19 cellular contexts compared by ENCODE assay signal in the genomic region with DNA sequence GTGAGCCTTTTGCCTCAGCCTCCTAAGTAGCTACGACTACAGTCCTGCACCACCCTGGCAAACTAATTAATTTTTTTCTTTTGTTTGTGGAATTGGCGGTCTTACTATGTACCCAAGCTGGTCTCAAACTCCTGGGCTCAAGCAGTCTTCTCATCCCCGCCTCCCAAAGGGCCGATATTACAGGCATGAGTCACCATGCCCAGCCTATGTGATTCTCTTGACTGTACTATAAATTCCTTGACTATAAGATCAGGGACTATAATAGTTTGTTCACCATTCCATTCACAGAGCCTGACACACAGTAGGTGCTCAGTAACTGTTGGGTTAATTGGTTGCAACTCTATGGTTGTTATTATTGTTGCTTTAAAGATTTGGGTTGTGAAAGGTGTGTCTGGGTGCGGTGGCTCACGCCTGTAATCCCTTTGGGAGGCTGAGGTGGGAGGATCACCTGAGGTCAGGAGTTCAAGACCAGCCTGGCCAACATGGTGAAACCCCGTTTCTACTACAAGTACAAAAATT. TPM values are rescaled to one million over a fixed set of nuclear protein-coding genes. Genes with fewer than 3 reads are reported as not detected.
DNase-seq lines count a peak whose midpoint lies in the region; ATAC-seq and TF ChIP-seq lines count a peak whose summit lies in the region.
"Had no signal": no experiment of that assay in that cellular context is flagged by ENCODE, and none has a peak within 500 bp of the region (broad histone marks: within the 10 kb centered on the region; RNA-seq: fewer than 3 reads in every experiment).

No MANE protein-coding gene starts in this region.

- no peak overlapping the region for H3K4me3 Mint-ChIP-seq in GM23338
- H3K4me3 Mint-ChIP-seq: activated CD4-positive, alpha-beta memory T cell treated with anti-CD3 and anti-CD28 coated beads, Interleukin-2, amount 10 ng/mL, durations not matched to agents 7 days and 5 days; immature natural killer cell; stimulated activated naive CD8-positive, alpha-beta T cell treated with anti-CD3 and anti-CD28 coated beads, Interleukin-15, Interleukin-2, amounts not matched to agents 100 ng/mL and 50 ng/mL, for 24 hours had no signal

- H3K36me3 Mint-ChIP-seq in GM23338 (ENCODE audit: low read depth) = peaks cover 29% of the 10 kb centered on the region; the same call in 2 of the 3 replicates
- H3K36me3 Mint-ChIP-seq: immature natural killer cell had no signal

- peaks cover 10% of the 10 kb centered on the region; the same call in 1 of the 2 replicates for H4K20me1 ChIP-seq in GM23338 (replicated peaks; ENCODE audit: insufficient read depth)

- ATAC-seq in GM21423 (IDR thresholded peaks at IDR 0.05; ENCODE audit: unreplicated experiment) = no peak
- no peak for ATAC-seq in HG03045 (IDR thresholded peaks at IDR 0.05; ENCODE audit: unreplicated experiment)
- no peak for ATAC-seq in GM23338

- H3K36me3 ChIP-seq in GM23338 (ENCODE audit: insufficient read depth) = peaks cover 8% of the 10 kb centered on the region; the same call in 1 of the 2 replicates

- H3F3A ChIP-seq in GM23338 (replicated peaks; ENCODE audit: low read depth) = no peaks in the 10 kb centered on the region

- H3K79me2 ChIP-seq in GM23338 (replicated peaks; ENCODE audit: insufficient read depth) = peaks cover 82% of the 10 kb centered on the region

- no peaks in the 10 kb centered on the region for H3K4me1 ChIP-seq in GM23338 (ENCODE audit: insufficient read depth)
- H3K4me1 ChIP-seq: HAP-1 had no signal

- no peak overlapping the region for H2AFZ ChIP-seq in GM23338

- H3K27ac Mint-ChIP-seq in GM23338 = no peak overlapping the region
- H3K27ac Mint-ChIP-seq: activated CD4-positive, alpha-beta memory T cell treated with anti-CD3 and anti-CD28 coated beads, Interleukin-2, amount 10 ng/mL, durations not matched to agents 7 days and 5 days; stimulated activated naive CD8-positive, alpha-beta T cell treated with anti-CD3 and anti-CD28 coated beads, Interleukin-15, Interleukin-2, amounts not matched to agents 100 ng/mL and 50 ng/mL, for 24 hours had no signal

- no peaks in the 10 kb centered on the region for H3K9me2 ChIP-seq in GM23338 (ENCODE audit: insufficient read depth)

- H3K4me3 ChIP-seq in epithelial cell of esophagus (ENCODE audit: low read length) = no peak overlapping the region
- H3K4me3 ChIP-seq in GM23338 = no peak overlapping the region
- H3K4me3 ChIP-seq: esophagus squamous epithelium, HAP-1 had no signal

- no peaks in the 10 kb centered on the region for H3K4me1 Mint-ChIP-seq in GM23338

- H3K27me3 Mint-ChIP-seq in GM23338 (ENCODE audit: insufficient read depth, low read depth, poor library complexity) = no peaks in the 10 kb centered on the region
- H3K27me3 Mint-ChIP-seq: activated CD4-positive, alpha-beta memory T cell treated with anti-CD3 and anti-CD28 coated beads, Interleukin-2, amount 10 ng/mL, durations not matched to agents 7 days and 5 days; stimulated activated naive CD8-positive, alpha-beta T cell treated with anti-CD3 and anti-CD28 coated beads, Interleukin-15, Interleukin-2, amounts not matched to agents 100 ng/mL and 50 ng/mL, for 24 hours had no signal

- no peak overlapping the region for H3K27ac ChIP-seq in GM23338 (ENCODE audit: low read depth)
- H3K27ac ChIP-seq: esophagus squamous epithelium had no signal

- H3K4me2 ChIP-seq in GM23338 = no peak overlapping the region

- TF ChIP-seq CTCF in epithelial cell of esophagus (IDR thresholded peaks at IDR 0.05; ENCODE audit: insufficient read depth, low read depth, low read length, missing control alignments) (no peak), GM23338 (conservative IDR thresholded peaks at IDR 0.05; ENCODE audit: low read depth in 2 of 2) (no peak)

- DNase-seq in Daoy (ENCODE audit: low read depth) = peak; percentile 56
- peak; percentile 30 for DNase-seq in NCI-H69 (lab: John Stamatoyannopoulos, UW)
- DNase-seq in epithelial cell of esophagus (ENCODE audit: low read depth) = peak; percentile 78
- peak; percentile 31 for DNase-seq in non-pigmented ciliary epithelial cell (ENCODE audit: low read depth)
- no peak for DNase-seq in NCI-H2227 (lab: John Stamatoyannopoulos, UW; ENCODE audit: unreplicated experiment)
- DNase-seq in GM23338 (ENCODE audit: low spot score) = no peak
- DNase-seq: activated CD4-positive, alpha-beta memory T cell treated with anti-CD3 and anti-CD28 coated beads, Interleukin-2, amount 10 ng/mL, durations not matched to agents 7 days and 5 days; activated gamma-delta T cell; C1 segment of cervical spinal cord; cerebellar nuclear complex; esophagus squamous epithelium; immature natural killer cell; NCI-H1417; NCI-H526 treated with DMSO at 0.1 percent for 48 hours; stimulated activated CD4-positive, alpha-beta T cell treated with anti-CD3 and anti-CD28 coated beads, Interleukin-4, amount 100 ng/mL, for 1 hour had no signal

- peaks cover 4% of the 10 kb centered on the region; the same call in 1 of the 3 replicates for H3K9me3 Mint-ChIP-seq in GM23338
- H3K9me3 Mint-ChIP-seq: activated CD4-positive, alpha-beta memory T cell treated with anti-CD3 and anti-CD28 coated beads, Interleukin-2, amount 10 ng/mL, durations not matched to agents 7 days and 5 days; immature natural killer cell; stimulated activated naive CD8-positive, alpha-beta T cell treated with anti-CD3 and anti-CD28 coated beads, Interleukin-15, Interleukin-2, amounts not matched to agents 100 ng/mL and 50 ng/mL, for 24 hours had no signal

- H3K27me3 ChIP-seq in GM23338 (ENCODE audit: insufficient read depth) = no peaks in the 10 kb centered on the region
- H3K27me3 ChIP-seq: esophagus squamous epithelium had no signal

TF ChIP-seq in GM23338, 12 proteins besides CTCF, POLR2A, EP300 and RAD21 (continues in another document):
- TF ChIP-seq ZNF331 (CRISPR knock-in tag; IDR thresholded peaks at IDR 0.05; ENCODE audit: low read depth) (no peak), NANOG (IDR thresholded peaks at IDR 0.05; ENCODE audit: borderline replicate concordance) (no peak)
- TF ChIP-seq, protein P1, sequence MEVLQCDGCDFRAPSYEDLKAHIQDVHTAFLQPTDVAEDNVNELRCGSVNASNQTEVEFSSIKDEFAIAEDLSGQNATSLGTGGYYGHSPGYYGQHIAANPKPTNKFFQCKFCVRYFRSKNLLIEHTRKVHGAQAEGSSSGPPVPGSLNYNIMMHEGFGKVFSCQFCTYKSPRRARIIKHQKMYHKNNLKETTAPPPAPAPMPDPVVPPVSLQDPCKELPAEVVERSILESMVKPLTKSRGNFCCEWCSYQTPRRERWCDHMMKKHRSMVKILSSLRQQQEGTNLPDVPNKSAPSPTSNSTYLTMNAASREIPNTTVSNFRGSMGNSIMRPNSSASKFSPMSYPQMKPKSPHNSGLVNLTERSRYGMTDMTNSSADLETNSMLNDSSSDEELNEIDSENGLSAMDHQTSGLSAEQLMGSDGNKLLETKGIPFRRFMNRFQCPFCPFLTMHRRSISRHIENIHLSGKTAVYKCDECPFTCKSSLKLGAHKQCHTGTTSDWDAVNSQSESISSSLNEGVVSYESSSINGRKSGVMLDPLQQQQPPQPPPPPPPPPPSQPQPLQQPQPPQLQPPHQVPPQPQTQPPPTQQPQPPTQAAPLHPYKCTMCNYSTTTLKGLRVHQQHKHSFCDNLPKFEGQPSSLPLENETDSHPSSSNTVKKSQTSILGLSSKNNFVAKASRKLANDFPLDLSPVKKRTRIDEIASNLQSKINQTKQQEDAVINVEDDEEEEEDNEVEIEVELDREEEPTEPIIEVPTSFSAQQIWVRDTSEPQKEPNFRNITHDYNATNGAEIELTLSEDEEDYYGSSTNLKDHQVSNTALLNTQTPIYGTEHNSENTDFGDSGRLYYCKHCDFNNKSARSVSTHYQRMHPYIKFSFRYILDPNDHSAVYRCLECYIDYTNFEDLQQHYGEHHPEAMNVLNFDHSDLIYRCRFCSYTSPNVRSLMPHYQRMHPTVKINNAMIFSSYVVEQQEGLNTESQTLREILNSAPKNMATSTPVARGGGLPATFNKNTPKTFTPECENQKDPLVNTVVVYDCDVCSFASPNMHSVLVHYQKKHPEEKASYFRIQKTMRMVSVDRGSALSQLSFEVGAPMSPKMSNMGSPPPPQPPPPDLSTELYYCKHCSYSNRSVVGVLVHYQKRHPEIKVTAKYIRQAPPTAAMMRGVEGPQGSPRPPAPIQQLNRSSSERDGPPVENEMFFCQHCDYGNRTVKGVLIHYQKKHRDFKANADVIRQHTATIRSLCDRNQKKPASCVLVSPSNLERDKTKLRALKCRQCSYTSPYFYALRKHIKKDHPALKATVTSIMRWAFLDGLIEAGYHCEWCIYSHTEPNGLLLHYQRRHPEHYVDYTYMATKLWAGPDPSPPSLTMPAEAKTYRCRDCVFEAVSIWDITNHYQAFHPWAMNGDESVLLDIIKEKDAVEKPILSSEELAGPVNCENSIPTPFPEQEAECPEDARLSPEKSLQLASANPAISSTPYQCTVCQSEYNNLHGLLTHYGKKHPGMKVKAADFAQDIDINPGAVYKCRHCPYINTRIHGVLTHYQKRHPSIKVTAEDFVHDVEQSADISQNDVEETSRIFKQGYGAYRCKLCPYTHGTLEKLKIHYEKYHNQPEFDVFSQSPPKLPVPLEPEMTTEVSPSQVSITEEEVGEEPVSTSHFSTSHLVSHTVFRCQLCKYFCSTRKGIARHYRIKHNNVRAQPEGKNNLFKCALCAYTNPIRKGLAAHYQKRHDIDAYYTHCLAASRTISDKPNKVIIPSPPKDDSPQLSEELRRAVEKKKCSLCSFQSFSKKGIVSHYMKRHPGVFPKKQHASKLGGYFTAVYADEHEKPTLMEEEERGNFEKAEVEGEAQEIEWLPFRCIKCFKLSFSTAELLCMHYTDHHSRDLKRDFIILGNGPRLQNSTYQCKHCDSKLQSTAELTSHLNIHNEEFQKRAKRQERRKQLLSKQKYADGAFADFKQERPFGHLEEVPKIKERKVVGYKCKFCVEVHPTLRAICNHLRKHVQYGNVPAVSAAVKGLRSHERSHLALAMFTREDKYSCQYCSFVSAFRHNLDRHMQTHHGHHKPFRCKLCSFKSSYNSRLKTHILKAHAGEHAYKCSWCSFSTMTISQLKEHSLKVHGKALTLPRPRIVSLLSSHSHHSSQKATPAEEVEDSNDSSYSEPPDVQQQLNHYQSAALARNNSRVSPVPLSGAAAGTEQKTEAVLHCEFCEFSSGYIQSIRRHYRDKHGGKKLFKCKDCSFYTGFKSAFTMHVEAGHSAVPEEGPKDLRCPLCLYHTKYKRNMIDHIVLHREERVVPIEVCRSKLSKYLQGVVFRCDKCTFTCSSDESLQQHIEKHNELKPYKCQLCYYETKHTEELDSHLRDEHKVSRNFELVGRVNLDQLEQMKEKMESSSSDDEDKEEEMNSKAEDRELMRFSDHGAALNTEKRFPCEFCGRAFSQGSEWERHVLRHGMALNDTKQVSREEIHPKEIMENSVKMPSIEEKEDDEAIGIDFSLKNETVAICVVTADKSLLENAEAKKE (CRISPR knock-in tag; IDR thresholded peaks at IDR 0.05) = no peak

RNA-seq across cellular contexts. Expression of a gene that starts 17.3 kb away (rescaled TPM):
- total RNA-seq in Daoy (2014; rRNA removed; shearing (Covaris generic)) = 96.4 and 103 TPM in 2 replicates
- total RNA-seq in GM23338 (2014; rRNA removed; shearing (Covaris generic)) = 56.0 and 90.1 TPM in 2 replicates
- polyA plus RNA-seq in GM23338 (2016; fragmentation: Nextera tagmentation; extraction: Ambion mirVana) = 88.9 and 89.8 TPM in 2 replicates

RNA-seq across cellular contexts. Expression of a gene that starts 17.6 kb away (rescaled TPM):
- total RNA-seq in Daoy (2014; rRNA removed; shearing (Covaris generic)) = 23.9 and 27.5 TPM in 2 replicates
- total RNA-seq in GM23338 (2014; rRNA removed; shearing (Covaris generic)) = 46.4 and 66.5 TPM in 2 replicates
- 18.8 and 21.2 TPM in 2 replicates for polyA plus RNA-seq in GM23338 (2016; fragmentation: Nextera tagmentation; extraction: Ambion mirVana)

Comparison
In these comparisons a context has a peak if more than half of its experiments do, and no peak if none do; other contexts are left out.
1. DNase-seq: peak in Daoy (single experiment), NCI-H69 (single experiment), epithelial cell of esophagus (single experiment) and non-pigmented ciliary epithelial cell (single experiment); none in NCI-H2227 (single experiment) and GM23338 (single experiment).